9 cellular contexts compared by ENCODE assay signal in the genomic region with DNA sequence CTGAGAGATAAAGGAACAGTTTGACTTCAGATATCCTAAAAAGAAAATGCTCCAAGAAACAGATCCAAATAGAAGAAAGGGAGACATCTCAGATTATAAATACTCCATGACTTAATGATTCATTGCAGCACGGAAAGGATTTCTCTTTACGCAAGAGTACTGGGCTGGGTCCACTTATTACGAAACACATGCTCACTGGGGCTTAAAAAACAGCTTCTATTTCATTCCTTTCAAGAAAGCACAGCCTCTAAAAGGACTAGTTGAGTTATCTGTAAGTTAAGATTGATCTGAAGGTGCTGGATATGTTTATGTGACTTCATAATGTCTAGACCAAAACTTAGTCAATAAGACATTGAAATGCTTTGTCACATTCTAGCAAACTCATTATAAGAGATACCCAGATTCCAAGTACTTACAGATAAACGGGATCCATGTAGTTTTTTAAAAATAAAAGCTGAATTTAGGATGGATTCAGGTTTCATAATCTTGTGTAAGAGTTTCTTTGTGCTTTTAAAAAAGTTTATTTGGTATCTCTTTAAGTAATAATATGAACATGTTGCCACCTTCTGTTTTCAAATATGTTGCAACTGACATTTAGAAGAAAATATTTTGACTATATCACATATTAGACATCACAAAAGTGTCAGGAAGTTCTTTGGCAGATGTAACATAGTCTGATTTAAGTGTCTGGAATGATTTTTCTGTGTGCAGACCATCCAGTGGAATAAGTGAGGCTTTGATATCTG.
DNase-seq lines count a peak whose midpoint lies in the region; TF ChIP-seq lines count a peak whose summit lies in the region.
"Had no signal": no experiment of that assay in that cellular context is flagged by ENCODE, and none has a peak within 500 bp of the region (broad histone marks: within the 10 kb centered on the region; RNA-seq: fewer than 3 reads in every experiment).

No MANE protein-coding gene starts in this region.

- peaks cover 5% of the 10 kb centered on the region for H3K4me1 Mint-ChIP-seq in glutamatergic neuron (ENCODE audit: low read depth, unreplicated experiment)

- TF ChIP-seq POLR2A in ovary (IDR thresholded peaks at IDR 0.05): peak; percentile 36

- H3K36me3 Mint-ChIP-seq in glutamatergic neuron (ENCODE audit: unreplicated experiment): peaks cover 5% of the 10 kb centered on the region

- H3K9ac ChIP-seq in BLaER1 treated with 17β-estradiol and CSF1 and Interleukin-3, amounts not matched to agents 10 nM and 100 nM: peak overlapping the region in 5 of 11 experiments; percentile 4 to 39 (median 29); a peak in 3 of 22 replicates

- peak overlapping the region in 10 of 11 experiments; percentile 50 to 76 (median 61); a peak in 20 of 22 replicates for H3K27ac ChIP-seq in BLaER1 treated with 17β-estradiol and CSF1 and Interleukin-3, amounts not matched to agents 10 nM and 100 nM
- peak overlapping the region; percentile 83 for H3K27ac ChIP-seq in RWPE1
- peak overlapping the region; percentile 79 to 84 for H3K27ac ChIP-seq in ovary

- H3K4me2 ChIP-seq in BLaER1 treated with 17β-estradiol and CSF1 and Interleukin-3, amounts not matched to agents 10 nM and 100 nM: peak overlapping the region in 9 of 11 experiments; percentile 13 to 79 (median 64); a peak in 18 of 22 replicates

- DNase-seq in RWPE1 (ENCODE audit: low spot score) (peak; percentile 72), fibroblast of peridontal ligament (ENCODE audit: extremely low read depth) (peak; percentile 99), ovary (peak in 3 of 5 donors; percentile 55 to 84 (median 59)), UCSD-AML1 (lab: John Stamatoyannopoulos, UW; ENCODE audit: unreplicated experiment) (no peak), NCI-H345 treated with DMSO at 0.1 percent for 48 hours (lab: John Stamatoyannopoulos, UW; ENCODE audit: unreplicated experiment) (no peak), glutamatergic neuron (no peak), NCI-H1105 treated with DMSO at 0.1 percent for 48 hours (lab: John Stamatoyannopoulos, UW) (no peak)
- DNase-seq: activated CD4-positive, alpha-beta T cell treated with anti-CD3 and anti-CD28 coated beads for 1 hour had no signal

- TF ChIP-seq EP300 in ovary (IDR thresholded peaks at IDR 0.05): peak; percentile 83

- peaks cover 0 to 26% (median 19%) of the 10 kb centered on the region in 10 experiments; a peak in 16 of 20 replicates for H3K4me1 ChIP-seq in BLaER1 treated with 17β-estradiol and CSF1 and Interleukin-3, amounts not matched to agents 10 nM and 100 nM
- H3K4me1 ChIP-seq in ovary (ENCODE audit: insufficient read depth): peaks cover 11% of the 10 kb centered on the region

- H3K4me3 ChIP-seq in BLaER1 treated with 17β-estradiol and CSF1 and Interleukin-3, amounts not matched to agents 10 nM and 100 nM: no peak overlapping the region
- H3K4me3 ChIP-seq in ovary: peak overlapping the region; percentile 34

- H3K4me3 Mint-ChIP-seq in glutamatergic neuron (ENCODE audit: unreplicated experiment): no peak overlapping the region

- H3K9me3 Mint-ChIP-seq in glutamatergic neuron (ENCODE audit: unreplicated experiment): peaks cover 3% of the 10 kb centered on the region

- intact Hi-C loops in ovary (cut with DNase I): loop anchor here in 1 of 4 donors (10.0 kb wide), 1 partner anchor 281 kb away; no protein-coding TSS in a partner anchor

- 3 to 7% (median 5%) methylated on average over 4 of the region's 4 CpGs for WGBS in ovary, 3 donors

- peaks cover 1% of the 10 kb centered on the region for H3K27me3 Mint-ChIP-seq in glutamatergic neuron (ENCODE audit: unreplicated experiment)

- POLR2A ChIA-PET in RWPE1 (lab: Yijun Ruan, JAX; ENCODE audit: low non-redundant PET): no interaction called here

- CTCF ChIA-PET in RWPE1 (lab: Yijun Ruan, JAX): interaction anchor here (0.5 to 0.8 kb wide), 4 partner anchors 12 to 361 kb away, joined by 3 to 4 read pairs (median 4); no protein-coding TSS in a partner anchor

- H3K27ac Mint-ChIP-seq in glutamatergic neuron (ENCODE audit: unreplicated experiment): no peak overlapping the region

- no peaks in the 10 kb centered on the region for H3K27me3 ChIP-seq in BLaER1 treated with 17β-estradiol and CSF1 and Interleukin-3, amounts not matched to agents 10 nM and 100 nM
- H3K27me3 ChIP-seq in ovary: no peaks in the 10 kb centered on the region

- TF ChIP-seq CTCF in RWPE1 (conservative IDR thresholded peaks at IDR 0.05; ENCODE audit: low read depth): no peak
- TF ChIP-seq CTCF in ovary (IDR thresholded peaks at IDR 0.05): peak in 1 of 3 donors; percentile 4
- no peak for TF ChIP-seq CTCF in glutamatergic neuron (IDR thresholded peaks at IDR 0.05; ENCODE audit: partially characterized antibody, unreplicated experiment)

- H3K9me3 ChIP-seq in BLaER1 treated with 17β-estradiol and CSF1 and Interleukin-3, amounts not matched to agents 10 nM and 100 nM (replicated peaks in 1 of 11): peaks cover 0 to 4% (median 0%) of the 10 kb centered on the region in 11 experiments; a peak in 2 of 22 replicates
- H3K9me3 ChIP-seq in ovary: no peaks in the 10 kb centered on the region

- no peaks in the 10 kb centered on the region for H3K36me3 ChIP-seq in BLaER1 treated with 17β-estradiol and CSF1 and Interleukin-3, amounts not matched to agents 10 nM and 100 nM
- no peaks in the 10 kb centered on the region for H3K36me3 ChIP-seq in ovary

- H4K20me1 ChIP-seq in BLaER1 treated with 17β-estradiol and CSF1 and Interleukin-3, amounts not matched to agents 10 nM and 100 nM: no peaks in the 10 kb centered on the region

Comparison
In these comparisons a context has a peak if more than half of its experiments do, and no peak if none do; other contexts are left out.
1. DNase-seq: peak in RWPE1 (single experiment), fibroblast of peridontal ligament (single experiment) and ovary (3 of 5); none in UCSD-AML1 (single experiment), NCI-H345 treated with DMSO at 0.1 percent for 48 hours (single experiment), glutamatergic neuron (single experiment) and NCI-H1105 treated with DMSO at 0.1 percent for 48 hours (single experiment).
2. Peak in every context shown above with its lines, with median percentiles within 50 percentile points of each other: H3K27ac ChIP-seq.